ENCODE assay signal across 31 cellular contexts in the genomic region with DNA sequence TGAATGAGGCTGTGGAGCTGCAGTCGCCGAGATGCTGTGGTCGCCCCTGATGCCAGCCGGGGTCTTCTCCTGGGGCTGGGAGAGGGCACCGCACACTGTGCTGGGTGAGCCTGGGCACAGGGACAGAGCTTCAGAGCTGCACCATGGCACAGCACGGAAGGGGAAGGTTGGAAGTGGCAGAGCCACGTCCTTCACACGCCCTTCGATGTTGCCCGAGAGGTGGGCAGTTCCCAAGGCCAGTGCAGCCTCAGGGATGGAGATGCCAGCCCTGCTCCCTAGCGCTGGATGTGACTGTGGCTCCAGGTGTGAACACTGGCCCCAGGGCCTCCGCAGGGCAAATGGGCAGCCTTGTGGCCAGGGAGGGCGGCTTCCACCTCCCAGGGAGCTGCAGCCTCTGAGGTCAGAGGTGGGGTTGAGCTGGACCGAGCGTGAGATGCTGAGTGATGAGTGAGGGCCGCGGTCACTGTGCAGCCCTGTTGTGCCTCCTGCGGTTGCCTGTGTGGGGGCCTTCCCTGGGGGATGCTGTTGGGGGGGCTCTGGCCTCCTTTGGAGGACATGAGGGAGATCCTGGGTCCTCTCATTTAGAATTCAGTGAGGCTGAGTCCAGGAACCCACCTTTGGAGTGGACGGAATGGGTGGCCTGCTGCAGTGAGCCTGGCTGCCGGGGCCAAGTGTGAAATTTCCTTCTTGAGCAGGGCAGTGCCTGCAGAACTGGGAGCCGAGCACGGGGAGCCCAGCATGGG.
"Had no signal": no experiment of that assay in that cellular context is flagged by ENCODE, and none has a peak within 500 bp of the region (broad histone marks: within the 10 kb centered on the region; RNA-seq: fewer than 3 reads in every experiment).

No MANE protein-coding gene starts in this region.

- H3K36me3 Mint-ChIP-seq: activated CD8-positive, alpha-beta memory T cell treated with anti-CD3 and anti-CD28 coated beads, Interleukin-2, amount 10 ng/mL, durations not matched to agents 7 days and 5 days; activated naive CD4-positive, alpha-beta T cell treated with anti-CD3 and anti-CD28 coated beads, Interleukin-2, amount 10 ng/mL, durations not matched to agents 7 days and 5 days; naive B cell had no signal

- H3K27ac Mint-ChIP-seq: activated B cell treated with CpG ODN at 0.5 μM for 24 hours; activated CD8-positive, alpha-beta memory T cell treated with anti-CD3 and anti-CD28 coated beads, Interleukin-2, amount 10 ng/mL, durations not matched to agents 7 days and 5 days; activated CD8-positive, alpha-beta T cell treated with anti-CD3 and anti-CD28 coated beads for 36 hours; activated naive CD4-positive, alpha-beta T cell treated with anti-CD3 and anti-CD28 coated beads, Interleukin-2, amount 10 ng/mL, durations not matched to agents 7 days and 5 days; activated T-cell treated with anti-CD3 and anti-CD28 coated beads, Interleukin-2, amount 50 U/mL, for 72 hours; naive B cell; T-helper 2 cell treated with Interferon-gamma antibody and Interleukin-4, amounts not matched to agents 5 μg/mL and 100 μg/mL, for 36 hours had no signal

- DNase-seq: activated B cell treated with CpG ODN at 0.5 μM for 24 hours; activated CD4-positive, alpha-beta T cell treated with anti-CD3 and anti-CD28 coated beads, Interleukin-2, amount 50 U/mL, for 1 hour; activated CD8-positive, alpha-beta memory T cell treated with anti-CD3 and anti-CD28 coated beads, Interleukin-2, amount 10 ng/mL, durations not matched to agents 7 days and 5 days; activated CD8-positive, alpha-beta T cell treated with anti-CD3 and anti-CD28 coated beads for 36 hours; activated T-cell treated with anti-CD3 and anti-CD28 coated beads, Interleukin-2, amount 50 U/mL, for 72 hours; amygdala; dermis blood vessel endothelial cell; effector CD8-positive, alpha-beta T cell; esophagus squamous epithelium; foreskin melanocyte; heart right ventricle; mammary epithelial cell; naive B cell; occipital lobe; stimulated activated CD4-positive, alpha-beta T cell treated with anti-CD3 and anti-CD28 coated beads, Interleukin-15, amount 100 ng/mL, for 24 hours; stimulated activated CD4-positive, alpha-beta T cell treated with anti-CD3 and anti-CD28 coated beads, Interleukin-2, amount 100 ng/mL, for 24 hours; stimulated activated naive CD4-positive, alpha-beta T cell treated with Interleukin-2 at 50 U/mL for 16 hours; T-helper 1 cell; testis; transverse colon had no signal

- H3K4me3 Mint-ChIP-seq: activated B cell treated with CpG ODN at 0.5 μM for 24 hours; activated CD8-positive, alpha-beta memory T cell treated with anti-CD3 and anti-CD28 coated beads, Interleukin-2, amount 10 ng/mL, durations not matched to agents 7 days and 5 days; activated CD8-positive, alpha-beta T cell treated with anti-CD3 and anti-CD28 coated beads for 36 hours; activated naive CD4-positive, alpha-beta T cell treated with anti-CD3 and anti-CD28 coated beads, Interleukin-2, amount 10 ng/mL, durations not matched to agents 7 days and 5 days; activated T-cell treated with anti-CD3 and anti-CD28 coated beads, Interleukin-2, amount 50 U/mL, for 72 hours; central memory CD8-positive, alpha-beta T cell; naive B cell; neural crest cell; T-helper 2 cell treated with Interferon-gamma antibody and Interleukin-4, amounts not matched to agents 5 μg/mL and 100 μg/mL, for 36 hours had no signal

- ATAC-seq: activated CD8-positive, alpha-beta memory T cell treated with anti-CD3 and anti-CD28 coated beads, Interleukin-2, amount 10 ng/mL, durations not matched to agents 7 days and 5 days; activated CD8-positive, alpha-beta T cell treated with anti-CD3 and anti-CD28 coated beads for 36 hours; activated T-cell treated with anti-CD3 and anti-CD28 coated beads, Interleukin-2, amount 50 U/mL, for 72 hours; heart right ventricle; left ventricle myocardium superior had no signal

- H3K4me3 ChIP-seq: breast epithelium, esophagus squamous epithelium, heart right ventricle, smooth muscle cell, testis, transverse colon had no signal

- H3K4me1 Mint-ChIP-seq: activated B cell treated with CpG ODN at 0.5 μM for 24 hours; activated CD8-positive, alpha-beta memory T cell treated with anti-CD3 and anti-CD28 coated beads, Interleukin-2, amount 10 ng/mL, durations not matched to agents 7 days and 5 days; activated naive CD4-positive, alpha-beta T cell treated with anti-CD3 and anti-CD28 coated beads, Interleukin-2, amount 10 ng/mL, durations not matched to agents 7 days and 5 days; central memory CD8-positive, alpha-beta T cell; naive B cell; neural crest cell had no signal

- H3K27me3 Mint-ChIP-seq: activated B cell treated with CpG ODN at 0.5 μM for 24 hours; activated CD8-positive, alpha-beta memory T cell treated with anti-CD3 and anti-CD28 coated beads, Interleukin-2, amount 10 ng/mL, durations not matched to agents 7 days and 5 days; activated CD8-positive, alpha-beta T cell treated with anti-CD3 and anti-CD28 coated beads for 36 hours; activated naive CD4-positive, alpha-beta T cell treated with anti-CD3 and anti-CD28 coated beads, Interleukin-2, amount 10 ng/mL, durations not matched to agents 7 days and 5 days; central memory CD8-positive, alpha-beta T cell; naive B cell had no signal

- H3K4me1 ChIP-seq: breast epithelium, esophagus squamous epithelium, heart right ventricle, testis, transverse colon had no signal

- H3K9me3 Mint-ChIP-seq: activated B cell treated with CpG ODN at 0.5 μM for 24 hours; activated CD8-positive, alpha-beta T cell treated with anti-CD3 and anti-CD28 coated beads for 36 hours; activated naive CD4-positive, alpha-beta T cell treated with anti-CD3 and anti-CD28 coated beads, Interleukin-2, amount 10 ng/mL, durations not matched to agents 7 days and 5 days; activated T-cell treated with anti-CD3 and anti-CD28 coated beads, Interleukin-2, amount 50 U/mL, for 72 hours; central memory CD8-positive, alpha-beta T cell; neural crest cell; T-helper 2 cell treated with Interferon-gamma antibody and Interleukin-4, amounts not matched to agents 5 μg/mL and 100 μg/mL, for 36 hours had no signal

- H3K27ac ChIP-seq: breast epithelium, epithelial cell of prostate, esophagus squamous epithelium, heart right ventricle, testis, transverse colon had no signal

- H3K9me3 ChIP-seq: breast epithelium, esophagus squamous epithelium, heart right ventricle, testis, transverse colon had no signal

- H3K36me3 ChIP-seq: breast epithelium, esophagus squamous epithelium, heart right ventricle, transverse colon had no signal

- H3K27me3 ChIP-seq: breast epithelium, esophagus squamous epithelium, testis, transverse colon had no signal

- FAIRE-seq: colon, endometrium, urothelium cell line had no signal

- H3K4me2 ChIP-seq: smooth muscle cell had no signal
